ENCODE assay signal across 15 cellular contexts in the genomic region with DNA sequence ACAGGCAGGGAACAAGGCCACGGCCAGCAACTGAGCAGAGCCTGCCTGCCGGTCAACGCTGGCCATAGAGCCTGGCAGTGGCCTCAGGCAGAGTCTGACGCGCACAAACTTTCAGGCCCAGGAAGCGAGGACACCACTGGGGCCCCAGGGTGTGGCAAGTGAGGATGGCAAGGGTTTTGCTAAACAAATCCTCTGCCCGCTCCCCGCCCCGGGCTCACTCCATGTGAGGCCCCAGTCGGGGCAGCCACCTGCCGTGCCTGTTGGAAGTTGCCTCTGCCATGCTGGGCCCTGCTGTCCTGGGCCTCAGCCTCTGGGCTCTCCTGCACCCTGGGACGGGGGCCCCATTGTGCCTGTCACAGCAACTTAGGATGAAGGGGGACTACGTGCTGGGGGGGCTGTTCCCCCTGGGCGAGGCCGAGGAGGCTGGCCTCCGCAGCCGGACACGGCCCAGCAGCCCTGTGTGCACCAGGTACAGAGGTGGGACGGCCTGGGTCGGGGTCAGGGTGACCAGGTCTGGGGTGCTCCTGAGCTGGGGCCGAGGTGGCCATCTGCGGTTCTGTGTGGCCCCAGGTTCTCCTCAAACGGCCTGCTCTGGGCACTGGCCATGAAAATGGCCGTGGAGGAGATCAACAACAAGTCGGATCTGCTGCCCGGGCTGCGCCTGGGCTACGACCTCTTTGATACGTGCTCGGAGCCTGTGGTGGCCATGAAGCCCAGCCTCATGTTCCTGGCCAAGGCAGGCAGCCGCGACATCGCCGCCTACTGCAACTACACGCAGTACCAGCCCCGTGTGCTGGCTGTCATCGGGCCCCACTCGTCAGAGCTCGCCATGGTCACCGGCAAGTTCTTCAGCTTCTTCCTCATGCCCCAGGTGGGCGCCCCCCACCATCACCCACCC. TPM values are rescaled to one million over a fixed set of nuclear protein-coding genes. Genes with fewer than 3 reads are reported as not detected.
DNase-seq lines count a peak whose midpoint lies in the region; ATAC-seq and TF ChIP-seq lines count a peak whose summit lies in the region.
"Had no signal": no experiment of that assay in that cellular context is flagged by ENCODE, and none has a peak within 500 bp of the region (broad histone marks: within the 10 kb centered on the region; RNA-seq: fewer than 3 reads in every experiment).

Gene TAS1R3, plus strand, starts transcription at position 213 of the 898 bp plus-strand sequence. Its CDS starts 66 bp downstream, at position 279.

- DNase-seq in H7 (peak; percentile 71), SW480 (ENCODE audit: low spot score) (peak; percentile 72), mesenchymal stem cell (no peak), SIG-M5 (lab: John Stamatoyannopoulos, UW) (no peak), NCI-H2081 treated with DMSO at 0.1 percent for 48 hours (lab: John Stamatoyannopoulos, UW) (no peak)
- DNase-seq in activated CD8-positive, alpha-beta memory T cell treated with anti-CD3 and anti-CD28 coated beads, Interleukin-2, amount 50 U/mL, for 48 hours: no peak
- DNase-seq: activated naive CD8-positive, alpha-beta T cell treated with anti-CD3 and anti-CD28 coated beads, Interleukin-2, amount 10 ng/mL, durations not matched to agents 7 days and 5 days; GOT3; NCI-H446 treated with DMSO at 0.1 percent for 48 hours; nucleus accumbens; uterus had no signal

- no peaks in the 10 kb centered on the region for H3K9me3 ChIP-seq in mesenchymal stem cell (ENCODE audit: control insufficient read depth, low read length)
- H3K9me3 ChIP-seq: uterus had no signal

- no peak within 1 kb of the TSS for H2BK5ac ChIP-seq in mesenchymal stem cell (ENCODE audit: low read depth, low read length, poor library complexity, severe bottlenecking)

- H3K4ac ChIP-seq in mesenchymal stem cell (ENCODE audit: low read depth in 1 of 2, low read length in 2 of 2): no peak within 1 kb of the TSS

- H3K4me3 ChIP-seq in H7 (ENCODE audit: insufficient read depth, low read depth, low read length) (no peak within 1 kb of the TSS), mesenchymal stem cell (ENCODE audit: insufficient read depth in 1 of 2, low read depth in 1 of 2, low read length in 2 of 2) (peak within 1 kb of the TSS in 1 of 2 experiments; percentile 30)
- H3K4me3 ChIP-seq: uterus had no signal

- no peak within 1 kb of the TSS for H2BK120ac ChIP-seq in mesenchymal stem cell (ENCODE audit: low read depth, low read length)

- peak within 1 kb of the TSS in 1 of 2 experiments; percentile 8 for H2BK12ac ChIP-seq in mesenchymal stem cell (ENCODE audit: low read length in 2 of 2)

- H3K9ac ChIP-seq in mesenchymal stem cell (ENCODE audit: low read length): peak within 1 kb of the TSS; percentile 65

- peak within 1 kb of the TSS; percentile 6 for H3K4me2 ChIP-seq in mesenchymal stem cell (ENCODE audit: low read length, poor library complexity, severe bottlenecking)

- H2AFZ ChIP-seq in mesenchymal stem cell (ENCODE audit: low read depth, low read length): no peak within 1 kb of the TSS

- peak within 1 kb of the TSS in 1 of 2 experiments; percentile 28 for H3K18ac ChIP-seq in mesenchymal stem cell (ENCODE audit: low read depth in 1 of 2, low read length in 2 of 2)

- H4K91ac ChIP-seq in mesenchymal stem cell (ENCODE audit: low read length): peak within 1 kb of the TSS; percentile 18

- H3K27ac ChIP-seq in 22Rv1 (peak within 1 kb of the TSS; percentile 75), mesenchymal stem cell (ENCODE audit: low read length, poor library complexity, severe bottlenecking) (no peak within 1 kb of the TSS)
- H3K27ac ChIP-seq: uterus had no signal

- peak; percentile 18; the same call in 1 of the 2 replicates for TF ChIP-seq CTCF in 22Rv1 (IDR thresholded peaks at IDR 0.05)

- H4K8ac ChIP-seq in mesenchymal stem cell (ENCODE audit: low read length): peak within 1 kb of the TSS; percentile 32

- no peak within 1 kb of the TSS for H2AK5ac ChIP-seq in mesenchymal stem cell (ENCODE audit: low read length, severe bottlenecking)

- no peaks in the 10 kb centered on the region for H3K36me3 ChIP-seq in H7 (replicated peaks; ENCODE audit: control insufficient read depth, insufficient read depth, low read length)
- H3K36me3 ChIP-seq in mesenchymal stem cell (ENCODE audit: control insufficient read depth in 1 of 2, insufficient read depth in 2 of 2, low read depth in 1 of 2, low read length in 2 of 2): peaks cover 12 to 88% of the 10 kb centered on the region in 2 experiments
- H3K36me3 ChIP-seq: uterus had no signal

- H3K4me1 ChIP-seq in mesenchymal stem cell (ENCODE audit: control insufficient read depth, insufficient read depth, low read depth, low read length): peaks cover 37% of the 10 kb centered on the region

- H3K14ac ChIP-seq in mesenchymal stem cell (ENCODE audit: low read length in 2 of 2): no peak within 1 kb of the TSS

- ATAC-seq in GM21390 (IDR thresholded peaks at IDR 0.05; ENCODE audit: unreplicated experiment): no peak
- ATAC-seq: WTC11 had no signal

- H3K23ac ChIP-seq in mesenchymal stem cell (ENCODE audit: low read length in 2 of 2): no peak within 1 kb of the TSS

- 88% methylated on average over 41 of the region's 41 CpGs for WGBS in mesenchymal stem cell

- H2BK15ac ChIP-seq in mesenchymal stem cell (ENCODE audit: low read depth, poor library complexity, severe bottlenecking): no peak within 1 kb of the TSS

- H3K27me3 ChIP-seq in H7 (ENCODE audit: control insufficient read depth, insufficient read depth, low read length) (no peaks in the 10 kb centered on the region), mesenchymal stem cell (ENCODE audit: control insufficient read depth in 1 of 2, insufficient read depth in 1 of 2, low read length in 2 of 2) (no peaks in the 10 kb centered on the region)
- H3K27me3 ChIP-seq: uterus had no signal

- peaks cover 14% of the 10 kb centered on the region for H3K79me1 ChIP-seq in mesenchymal stem cell (replicated peaks; ENCODE audit: low read length, poor library complexity, severe bottlenecking)

RNA-seq across cellular contexts. Expression of gene TAS1R3, which starts in this region (rescaled TPM):
- total RNA-seq in H7 (2014; rRNA removed; shearing (Covaris generic)): 0.14 TPM in 1 of 2 replicates, not detected in the other
- 0.04 TPM for polyA plus RNA-seq in mesenchymal stem cell (2013, experiment 1 of 2)
- 0.04 TPM for polyA plus RNA-seq in mesenchymal stem cell (2013, experiment 2 of 2)
- total RNA-seq: SK-MEL-5 had no signal

Comparison
In these comparisons a context has a peak if more than half of its experiments do, and no peak if none do; other contexts are left out.
1. Peak in DNase-seq in H7; RNA of the gene not detected or under 1 TPM.